ENCODE assay signal across 20 cellular contexts in genomic region chr9:97874617-97875016, GRCh38. TPM values are rescaled to one million over a fixed set of nuclear protein-coding genes. Genes with fewer than 3 reads are reported as not detected.
DNase-seq lines count a peak whose midpoint lies in the region; ATAC-seq, FAIRE-seq and TF ChIP-seq lines count a peak whose summit lies in the region.
"Had no signal": no experiment of that assay in that cellular context is flagged by ENCODE, and none has a peak within 500 bp of the region (broad histone marks: within the 10 kb centered on the region; RNA-seq: fewer than 3 reads in every experiment).

No MANE protein-coding gene starts in this region.

- no peaks in the 10 kb centered on the region for H4K20me1 ChIP-seq in keratinocyte (ENCODE audit: control insufficient read depth, extremely low read depth, insufficient read depth, low read length)

- POLR2A ChIA-PET in T-cell (lab: Charles Lee): no interaction called here

- CTCF ChIA-PET in T-cell (lab: Charles Lee): no interaction called here

- TF ChIP-seq CTCF in RWPE2 (IDR thresholded peaks at IDR 0.05; ENCODE audit: poor library complexity, severe bottlenecking) (no peak), keratinocyte (optimal IDR thresholded peaks at IDR 0.05 in 1 of 3, IDR thresholded peaks at IDR 0.05 in 1 of 3, conservative IDR thresholded peaks at IDR 0.05 in 1 of 3; ENCODE audit: extremely low read depth in 1 of 3, insufficient read depth in 2 of 3, low read length in 3 of 3) (no peak)

- dilution Hi-C loops in keratinocyte (cut with MboI; ENCODE audit: extremely low pct_ligation_motif_present, low sequenced_read_pairs): no loop called here

- H3K27me3 Mint-ChIP-seq in T-cell: peaks cover 0 to 3% of the 10 kb centered on the region in 2 donors

- H3K27ac ChIP-seq in RWPE2 (ENCODE audit: poor library complexity, severe bottlenecking) (peak overlapping the region; percentile 93), keratinocyte (ENCODE audit: control insufficient read depth, insufficient read depth, low read length) (no peak overlapping the region)
- H3K27ac ChIP-seq: HL-60, SJCRH30 had no signal

- no peak overlapping the region for H3K27ac Mint-ChIP-seq in T-cell
- H3K27ac Mint-ChIP-seq: CD4-positive, alpha-beta T cell had no signal

- no peak overlapping the region for H3K9ac ChIP-seq in keratinocyte (ENCODE audit: control insufficient read depth, extremely low read depth, insufficient read depth, low read length)

- no peak overlapping the region for H3K4me3 Mint-ChIP-seq in T-cell
- H3K4me3 Mint-ChIP-seq: CD4-positive, alpha-beta T cell had no signal

- H3K27me3 ChIP-seq in RWPE2 (ENCODE audit: insufficient read depth, poor library complexity, severe bottlenecking): no peaks in the 10 kb centered on the region
- no peaks in the 10 kb centered on the region for H3K27me3 ChIP-seq in keratinocyte (ENCODE audit: control insufficient read depth, extremely low read depth, insufficient read depth, low read length)
- H3K27me3 ChIP-seq: BE2C had no signal

- ATAC-seq in RWPE2 (ENCODE audit: low read depth): no peak
- ATAC-seq in T-cell (replicated peaks in 1 of 4): no peak

- H3K9me3 Mint-ChIP-seq in T-cell: peaks cover 0 to 4% (median 0%) of the 10 kb centered on the region in 3 donors

- TF ChIP-seq EP300 in Ishikawa (IDR thresholded peaks at IDR 0.05; ENCODE audit: borderline replicate concordance): no peak

- H2AFZ ChIP-seq in keratinocyte (ENCODE audit: control insufficient read depth, low read length): no peak overlapping the region

- no peaks in the 10 kb centered on the region for H3K9me1 ChIP-seq in keratinocyte (ENCODE audit: control insufficient read depth, extremely low read depth, insufficient read depth, low read length)

- H3K4me1 Mint-ChIP-seq in T-cell: no peaks in the 10 kb centered on the region

- no peak for TF ChIP-seq RAD21 in Ishikawa (IDR thresholded peaks at IDR 0.05; ENCODE audit: low read depth)

- peak; percentile 88 for FAIRE-seq in keratinocyte (lab: Jason Lieb, UNC)
- FAIRE-seq: GM19239, HTR-8/SVneo had no signal

- no peaks in the 10 kb centered on the region for H3K36me3 ChIP-seq in RWPE2 (ENCODE audit: low read depth)
- H3K36me3 ChIP-seq in keratinocyte (ENCODE audit: control insufficient read depth in 2 of 2, extremely low read depth in 1 of 2, insufficient read depth in 2 of 2, low read length in 2 of 2): no peaks in the 10 kb centered on the region
- H3K36me3 ChIP-seq: BE2C, SJCRH30 had no signal

- no peaks in the 10 kb centered on the region for H3K79me2 ChIP-seq in keratinocyte (ENCODE audit: control insufficient read depth, insufficient read depth, low read length)

- H3K9me3 ChIP-seq in RWPE2 (ENCODE audit: severe bottlenecking) (no peaks in the 10 kb centered on the region), keratinocyte (ENCODE audit: control insufficient read depth, low read depth, low read length) (no peaks in the 10 kb centered on the region)
- H3K9me3 ChIP-seq: BE2C, SJCRH30 had no signal

- H3K4me3 ChIP-seq in RWPE2 (ENCODE audit: severe bottlenecking) (no peak overlapping the region), keratinocyte (ENCODE audit: control insufficient read depth in 2 of 3, extremely low read depth in 1 of 3, insufficient read depth in 2 of 3, low read depth in 1 of 3, low read length in 3 of 3) (no peak overlapping the region)
- H3K4me3 ChIP-seq: SJCRH30 had no signal

- no peak overlapping the region for H3K4me2 ChIP-seq in keratinocyte (ENCODE audit: control insufficient read depth, extremely low read depth, insufficient read depth, low read depth, low read length)

- DNase-seq in NCI-H146 (lab: John Stamatoyannopoulos, UW) (peak; percentile 82), RWPE2 (ENCODE audit: low spot score) (no peak), keratinocyte (ENCODE audit: low read depth, low spot score) (no peak), GOT3 (lab: John Stamatoyannopoulos, UW) (no peak), T-cell (no peak), SKM-1 treated with dmso at 0.1 percent for 144 hours (lab: John Stamatoyannopoulos, UW; ENCODE audit: unreplicated experiment) (no peak)
- no peak for DNase-seq in activated T-cell treated with anti-CD3 and anti-CD28 coated beads, Interleukin-2, amount 50 U/mL, for 48 hours
- DNase-seq: BE2C; CD4-positive, alpha-beta T cell; HCEC 1CT; NCI-H1694 treated with DMSO at 0.1 percent for 48 hours; NCI-H2171; NCI-H510A had no signal

- peaks cover 21% of the 10 kb centered on the region for H3K36me3 Mint-ChIP-seq in T-cell

- peaks cover 25% of the 10 kb centered on the region for H3K4me1 ChIP-seq in RWPE2 (ENCODE audit: insufficient read depth, poor library complexity, severe bottlenecking)
- H3K4me1 ChIP-seq in keratinocyte (ENCODE audit: control insufficient read depth, extremely low read depth, insufficient read depth, low read length): peaks cover 39% of the 10 kb centered on the region
- H3K4me1 ChIP-seq: BE2C, SJCRH30 had no signal

TF ChIP-seq in Ishikawa, 13 proteins besides CTCF, POLR2A, EP300 and RAD21:
- TF ChIP-seq NFIC (IDR thresholded peaks at IDR 0.05) (peak; percentile 37; the same call in 1 of the 2 replicates), TEAD4 (IDR thresholded peaks at IDR 0.05) (peak; percentile 51; the same call in 1 of the 2 replicates), FOXM1 (IDR thresholded peaks at IDR 0.05; ENCODE audit: borderline replicate concordance, low read depth) (no peak), TAF1 (IDR thresholded peaks at IDR 0.05; ENCODE audit: low read depth) (no peak), TCF12 (IDR thresholded peaks at IDR 0.05; ENCODE audit: low read depth) (peak; percentile 34; the same call in 1 of the 2 replicates), REST (IDR thresholded peaks at IDR 0.05; ENCODE audit: low read depth) (no peak), ZBTB7A (IDR thresholded peaks at IDR 0.05; ENCODE audit: low read depth) (no peak)
TF ChIP-seq in Ishikawa: peak in this region for 3.

RNA-seq across cellular contexts. Expression of gene FOXE1, which starts 21.6 kb away (rescaled TPM):
- 0.97 to 1.9 TPM (median 1.1 TPM) in 3 replicates for polyA plus RNA-seq in keratinocyte
- polyA plus RNA-seq in keratinocyte (2011; ENCODE audit: low read depth): 2.5 TPM
- 1.1 and 1.4 TPM in 2 replicates for polyA plus RNA-seq in keratinocyte (2011; cell fraction: cytosol; rRNA removed)
- polyA plus RNA-seq in keratinocyte (2011; cell fraction: nucleus; rRNA removed): 3.1 and 4.7 TPM in 2 replicates
- 1.9 and 2.1 TPM in 2 replicates for polyA plus RNA-seq in keratinocyte (2012; ENCODE audit: low replicate concordance)
- polyA minus RNA-seq in keratinocyte: 0.58 to 1.0 TPM (median 0.92 TPM) in 3 replicates
- polyA minus RNA-seq in keratinocyte (2011; cell fraction: cytosol; rRNA and poly(A)+ RNA removed): 3.6 TPM
- 3.6 and 5.1 TPM in 2 replicates for polyA minus RNA-seq in keratinocyte (2011; cell fraction: nucleus; rRNA and poly(A)+ RNA removed)
- total RNA-seq in T-cell: under 1 TPM in 4 of 5 donors, not detected in 1; 0.06 to 0.14 (median 0.11) TPM
- total RNA-seq: CD4-positive, alpha-beta T cell; OCI-LY7; RPMI7951; SJCRH30 had no signal

RNA-seq across cellular contexts. Expression of gene TRMO, which starts 47.7 kb away (rescaled TPM):
- 13.9 to 19.4 TPM (median 17.0 TPM) in 3 replicates for polyA plus RNA-seq in keratinocyte
- polyA plus RNA-seq in keratinocyte (2011; ENCODE audit: low read depth): 13.0 TPM
- 10.3 and 22.5 TPM in 2 replicates for polyA plus RNA-seq in keratinocyte (2011; cell fraction: cytosol; rRNA removed)
- polyA plus RNA-seq in keratinocyte (2011; cell fraction: nucleus; rRNA removed): 21.1 and 22.6 TPM in 2 replicates
- polyA plus RNA-seq in keratinocyte (2012; ENCODE audit: low replicate concordance): 9.4 and 11.3 TPM in 2 replicates
- polyA minus RNA-seq in keratinocyte: 6.7 to 13.3 TPM (median 6.7 TPM) in 3 replicates
- polyA minus RNA-seq in keratinocyte (2011; cell fraction: cytosol; rRNA and poly(A)+ RNA removed): 5.9 TPM
- 5.5 and 9.4 TPM in 2 replicates for polyA minus RNA-seq in keratinocyte (2011; cell fraction: nucleus; rRNA and poly(A)+ RNA removed)
- 10 to 100 TPM; 38.8 to 47.4 (median 44.7) TPM for total RNA-seq in T-cell
